ENCODE assay signal across 1 cellular context in the genomic region with DNA sequence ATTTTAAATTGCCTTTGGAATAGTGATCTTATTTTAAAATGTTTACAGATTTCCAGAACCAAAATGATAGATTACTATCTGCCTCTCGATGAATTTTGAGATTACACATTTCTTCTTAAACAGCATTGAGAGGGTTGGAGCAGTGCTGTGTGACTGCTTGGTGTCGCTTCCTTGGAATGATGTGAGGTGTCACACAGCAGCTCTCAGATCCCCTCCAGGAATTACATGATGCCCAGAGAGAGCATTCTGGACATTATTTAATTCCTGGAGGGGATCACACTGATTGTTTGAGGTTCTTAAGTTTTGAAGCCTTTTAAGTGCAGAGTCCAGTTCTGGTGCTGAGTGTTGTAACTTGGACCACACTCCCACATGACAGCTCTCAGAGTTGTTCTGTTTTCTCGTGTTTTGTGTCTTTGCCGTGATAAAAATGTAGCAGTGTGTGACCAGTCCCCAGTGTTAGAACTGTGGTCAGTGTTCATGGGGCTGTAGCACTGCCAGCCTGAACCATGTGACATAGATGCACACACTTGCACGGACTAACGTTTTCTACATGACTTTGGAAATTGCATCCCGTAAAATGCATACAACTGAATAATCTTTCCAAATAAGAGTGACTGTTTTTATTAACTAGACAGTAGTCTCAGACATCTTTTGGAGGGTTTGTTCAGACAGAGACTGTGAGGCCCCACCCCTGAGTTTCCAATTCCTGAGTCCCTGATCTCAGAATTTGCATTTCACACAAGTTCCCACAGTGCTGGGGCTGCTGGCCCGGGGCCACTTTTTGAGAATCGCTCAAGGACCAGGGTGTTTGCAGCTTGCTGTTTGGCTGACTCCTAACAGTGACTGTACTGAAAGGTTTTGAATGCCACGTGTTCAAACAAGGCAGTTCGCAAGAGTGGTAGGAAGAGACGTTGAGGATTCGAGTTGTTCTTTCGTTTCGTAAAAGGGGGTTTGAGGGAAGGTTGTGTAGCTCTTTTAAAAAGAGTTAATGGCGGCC.
A peak's percentile ranks its signal among the peaks of the same experiment; 100 is the strongest.
TF ChIP-seq lines count a peak whose summit lies in the region.

No MANE protein-coding gene starts in this region.

TF ChIP-seq in HepG2, 621 proteins besides CTCF, POLR2A, EP300 and RAD21:
- TF ChIP-seq POLR2G (IDR thresholded peaks at IDR 0.05; ENCODE audit: low read depth, low read length) (0 out of 2 replicates have a peak, but pooled peaks have one; percentile 15), THYN1 (CRISPR knock-in tag; IDR thresholded peaks at IDR 0.05; ENCODE audit: borderline replicate concordance, low read depth) (no peak), ZBTB38 (CRISPR knock-in tag; IDR thresholded peaks at IDR 0.05) (no peak)
- TF ChIP-seq, protein P1, sequence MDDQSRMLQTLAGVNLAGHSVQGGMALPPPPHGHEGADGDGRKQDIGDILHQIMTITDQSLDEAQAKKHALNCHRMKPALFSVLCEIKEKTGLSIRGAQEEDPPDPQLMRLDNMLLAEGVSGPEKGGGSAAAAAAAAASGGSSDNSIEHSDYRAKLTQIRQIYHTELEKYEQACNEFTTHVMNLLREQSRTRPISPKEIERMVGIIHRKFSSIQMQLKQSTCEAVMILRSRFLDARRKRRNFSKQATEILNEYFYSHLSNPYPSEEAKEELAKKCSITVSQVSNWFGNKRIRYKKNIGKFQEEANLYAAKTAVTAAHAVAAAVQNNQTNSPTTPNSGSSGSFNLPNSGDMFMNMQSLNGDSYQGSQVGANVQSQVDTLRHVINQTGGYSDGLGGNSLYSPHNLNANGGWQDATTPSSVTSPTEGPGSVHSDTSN (CRISPR knock-in tag; IDR thresholded peaks at IDR 0.05; ENCODE audit: borderline replicate concordance): no peak
